ENCODE assay signal across 10 cellular contexts in genomic region chr6:137827977-137828815, GRCh38. TPM values are rescaled to one million over a fixed set of nuclear protein-coding genes. Genes with fewer than 3 reads are reported as not detected.
DNase-seq lines count a peak whose midpoint lies in the region; ATAC-seq and TF ChIP-seq lines count a peak whose summit lies in the region.
"Had no signal": no experiment of that assay in that cellular context is flagged by ENCODE, and none has a peak within 500 bp of the region (broad histone marks: within the 10 kb centered on the region; RNA-seq: fewer than 3 reads in every experiment).

No MANE protein-coding gene starts in this region.

- no peak for DNase-seq in CD8-positive, alpha-beta T cell
- DNase-seq in GM20000 (ENCODE audit: low spot score), result peak; percentile 45
- peak; percentile 30 for DNase-seq in central memory CD4-positive, alpha-beta T cell
- DNase-seq in Caco-2, result no peak
- DNase-seq in superior temporal gyrus (ENCODE audit: extremely low spot score), result no peak
- DNase-seq in ovary, result no peak
- no peak for DNase-seq in NCI-H446 (lab: John Stamatoyannopoulos, UW)
- DNase-seq: retina had no signal

- POLR2A ChIA-PET in CD8-positive, alpha-beta T cell (lab: Charles Lee), result interaction anchor here (1.5 kb wide), 1 partner anchor 38 kb away, joined by 5 read pairs; the partner anchor contains the start of gene TNFAIP3
- POLR2A ChIA-PET in Caco-2 (lab: Charles Lee), result no interaction called here

- no peaks in the 10 kb centered on the region for H3K27me3 ChIP-seq in CD8-positive, alpha-beta T cell (ENCODE audit: insufficient read depth, low read length)
- H3K27me3 ChIP-seq in Caco-2 (replicated peaks; ENCODE audit: control insufficient read depth, insufficient read depth, low read length) (no peaks in the 10 kb centered on the region), ovary (no peaks in the 10 kb centered on the region)
- H3K27me3 ChIP-seq: hepatocyte had no signal

- TF ChIP-seq CTCF in CD8-positive, alpha-beta T cell (IDR thresholded peaks at IDR 0.05), result no peak
- TF ChIP-seq CTCF in GM20000 (IDR thresholded peaks at IDR 0.05; ENCODE audit: extremely low read depth, missing control alignments) (no peak), Caco-2 (IDR thresholded peaks at IDR 0.05; ENCODE audit: insufficient read depth in 1 of 2, low read depth in 1 of 2, low read length in 1 of 2, severe bottlenecking in 1 of 2, unreplicated experiment in 1 of 2) (no peak), ovary (IDR thresholded peaks at IDR 0.05) (no peak)

- no peak overlapping the region for H3K27ac ChIP-seq in CD8-positive, alpha-beta T cell (ENCODE audit: low read depth, low read length)
- no peak overlapping the region for H3K27ac ChIP-seq in ovary
- H3K27ac ChIP-seq: hepatocyte had no signal

- no peak for TF ChIP-seq EP300 in ovary (IDR thresholded peaks at IDR 0.05)

- peaks cover 48% of the 10 kb centered on the region for H3K4me1 Mint-ChIP-seq in CD8-positive, alpha-beta T cell (ENCODE audit: low read depth)
- peaks cover 20% of the 10 kb centered on the region for H3K4me1 Mint-ChIP-seq in Caco-2 (ENCODE audit: low read depth, unreplicated experiment)

- H3K4me3 ChIP-seq in CD8-positive, alpha-beta T cell (ENCODE audit: low read depth, low read length), result no peak overlapping the region
- no peak overlapping the region for H3K4me3 ChIP-seq in Caco-2 (ENCODE audit: low read depth, low read length)
- H3K4me3 ChIP-seq in ovary, result no peak overlapping the region
- H3K4me3 ChIP-seq: hepatocyte had no signal

- no peak for ATAC-seq in CD8-positive, alpha-beta T cell
- ATAC-seq in HG03432 (IDR thresholded peaks at IDR 0.05; ENCODE audit: unreplicated experiment), result peak; percentile 70

- BruUV-seq in Caco-2 (replicated peaks; lab: Mats Ljungman, UMichigan), result no TSS peak

- peaks cover 36% of the 10 kb centered on the region for H3K4me1 ChIP-seq in CD8-positive, alpha-beta T cell (ENCODE audit: insufficient read depth, low read length)
- H3K4me1 ChIP-seq in Caco-2 (no peaks in the 10 kb centered on the region), ovary (ENCODE audit: insufficient read depth) (peaks cover 4% of the 10 kb centered on the region)

- H3K9me3 ChIP-seq in CD8-positive, alpha-beta T cell (ENCODE audit: low read length), result no peaks in the 10 kb centered on the region
- no peaks in the 10 kb centered on the region for H3K9me3 ChIP-seq in Caco-2
- H3K9me3 ChIP-seq in ovary, result no peaks in the 10 kb centered on the region

- 93 to 95% (median 95%) methylated on average over 4 of the region's 4 CpGs for WGBS in ovary, 3 donors

- H3K27ac Mint-ChIP-seq in CD8-positive, alpha-beta T cell, result peak overlapping the region; percentile 60
- H3K27ac Mint-ChIP-seq in Caco-2 (ENCODE audit: unreplicated experiment), result no peak overlapping the region

- intact Hi-C loops in CD8-positive, alpha-beta T cell (cut with DNase I, micrococcal nuclease), result loop anchor here in 1 of 2 experiments (2.0 kb wide), 2 partner anchors 27 to 33 kb away; no protein-coding TSS in a partner anchor
- intact Hi-C loops in Caco-2 (cut with micrococcal nuclease; ENCODE audit: unreplicated experiment), result no loop called here
- intact Hi-C loops in ovary (cut with DNase I), result no loop called here

- CTCF ChIA-PET in CD8-positive, alpha-beta T cell (lab: Charles Lee), result interaction anchor here (1.2 kb wide), 1 partner anchor 116 kb away, joined by 3 read pairs; no protein-coding TSS in a partner anchor
- CTCF ChIA-PET in Caco-2 (lab: Charles Lee), result no interaction called here

- TF ChIP-seq POLR2A in ovary (IDR thresholded peaks at IDR 0.05), result no peak

- no peak overlapping the region for H3K4me3 Mint-ChIP-seq in CD8-positive, alpha-beta T cell
- no peak overlapping the region for H3K4me3 Mint-ChIP-seq in Caco-2 (ENCODE audit: unreplicated experiment)

- H3K36me3 Mint-ChIP-seq in CD8-positive, alpha-beta T cell, result peaks cover 2% of the 10 kb centered on the region
- no peaks in the 10 kb centered on the region for H3K36me3 Mint-ChIP-seq in Caco-2 (ENCODE audit: insufficient read depth, unreplicated experiment)

- H3K27me3 Mint-ChIP-seq in CD8-positive, alpha-beta T cell (ENCODE audit: low read depth), result no peaks in the 10 kb centered on the region
- no peaks in the 10 kb centered on the region for H3K27me3 Mint-ChIP-seq in Caco-2 (ENCODE audit: insufficient read depth, unreplicated experiment)

- no peaks in the 10 kb centered on the region for H3K36me3 ChIP-seq in CD8-positive, alpha-beta T cell (ENCODE audit: insufficient read depth, low read length)
- H3K36me3 ChIP-seq in Caco-2 (ENCODE audit: control insufficient read depth, insufficient read depth, low read length), result no peaks in the 10 kb centered on the region
- no peaks in the 10 kb centered on the region for H3K36me3 ChIP-seq in ovary

- H3K9me3 Mint-ChIP-seq in CD8-positive, alpha-beta T cell, result peaks cover 3% of the 10 kb centered on the region
- no peaks in the 10 kb centered on the region for H3K9me3 Mint-ChIP-seq in Caco-2 (ENCODE audit: unreplicated experiment)

RNA-seq across cellular contexts. Expression of gene TNFAIP3, which starts 38.9 kb away (rescaled TPM):
- total RNA-seq in CD8-positive, alpha-beta T cell, result 1,000 to 10,000 TPM; 3,739 to 3,807 TPM
- total RNA-seq in Caco-2 (2022) (45.7 and 50.4 TPM in 2 replicates), ovary (100 to 1,000 TPM in 3 of 7 donors, 10 to 100 TPM in 4; 57.3 to 206 (median 99.5) TPM)
- 10 to 100 TPM; 35.4 to 58.0 TPM for polyA plus RNA-seq in ovary

Comparison
In these comparisons a context has a peak if more than half of its experiments do, and no peak if none do; other contexts are left out.
1. DNase-seq: peak in GM20000 (single experiment) and central memory CD4-positive, alpha-beta T cell (single experiment); none in CD8-positive, alpha-beta T cell (0 of 7), Caco-2 (0 of 2), superior temporal gyrus (single experiment), ovary (0 of 5) and NCI-H446 (0 of 2).
2. RNA of gene TNFAIP3, which starts 38.9 kb away (total RNA-seq): 3,739 to 3,807 TPM in CD8-positive, alpha-beta T cell; 57.3 to 206 TPM in ovary and 45.7 to 50.4 TPM in Caco-2; every median in the first group is over 10 times any median in the second.